9 cellular contexts compared by ENCODE assay signal in genomic region chr2:14790041-14790640, GRCh38.
"Had no signal": no experiment of that assay in that cellular context is flagged by ENCODE, and none has a peak within 500 bp of the region (broad histone marks: within the 10 kb centered on the region; RNA-seq: fewer than 3 reads in every experiment).

No MANE protein-coding gene starts in this region.

- DNase-seq: activated CD4-positive, alpha-beta T cell treated with anti-CD3 and anti-CD28 coated beads, Interleukin-2, amount 50 U/mL, for 4 hours; activated CD4-positive, CD25-positive, alpha-beta regulatory T cell treated with anti-CD3 and anti-CD28 coated beads, Interleukin-2, amount 50 U/mL, for 72 hours; activated naive CD4-positive, alpha-beta T cell; activated T-cell treated with anti-CD3 and anti-CD28 coated beads for 4 hours; kidney glomerular epithelial cell; left ventricle myocardium superior; nephron progenitor cell; occipital lobe; right lobe of liver had no signal
